ENCODE assay signal across 1 cellular context in the genomic region with DNA sequence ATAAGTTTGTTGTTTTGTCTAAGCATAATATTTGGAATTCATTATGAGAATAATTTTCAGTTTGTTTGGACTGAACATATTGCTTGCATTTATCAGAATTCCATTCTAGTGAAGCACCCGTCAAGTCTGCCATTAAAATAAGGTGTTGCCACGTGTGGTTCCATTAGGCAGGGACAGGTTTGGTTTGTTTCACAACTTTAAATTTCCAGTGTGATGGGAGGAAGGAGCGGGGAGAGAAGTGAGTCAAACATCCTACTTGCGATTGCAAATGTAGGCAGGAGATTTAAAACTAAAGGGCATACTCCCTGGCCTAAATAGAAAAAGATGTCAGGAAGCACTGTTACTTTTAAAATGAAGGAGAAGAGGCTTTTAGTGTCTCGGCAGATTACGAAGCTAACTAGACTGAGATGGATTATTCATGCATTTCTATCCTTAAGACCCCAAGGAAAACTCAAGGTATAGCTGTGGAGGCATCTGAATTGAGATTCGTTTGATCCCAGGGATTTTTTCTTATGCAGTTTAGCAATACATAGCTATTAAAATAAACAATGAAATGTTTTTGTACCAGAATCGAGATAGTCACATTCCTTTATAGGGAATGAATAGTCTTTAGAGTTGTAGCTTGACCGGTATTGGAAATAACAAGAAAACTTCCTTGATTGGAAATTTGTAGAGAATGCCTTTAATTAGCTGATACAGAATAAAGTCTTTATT.
TF ChIP-seq lines count a peak whose summit lies in the region.

No MANE protein-coding gene starts in this region.

TF ChIP-seq in SK-N-SH, 30 proteins besides CTCF, POLR2A, EP300 and RAD21:
- TF ChIP-seq, protein P1, sequence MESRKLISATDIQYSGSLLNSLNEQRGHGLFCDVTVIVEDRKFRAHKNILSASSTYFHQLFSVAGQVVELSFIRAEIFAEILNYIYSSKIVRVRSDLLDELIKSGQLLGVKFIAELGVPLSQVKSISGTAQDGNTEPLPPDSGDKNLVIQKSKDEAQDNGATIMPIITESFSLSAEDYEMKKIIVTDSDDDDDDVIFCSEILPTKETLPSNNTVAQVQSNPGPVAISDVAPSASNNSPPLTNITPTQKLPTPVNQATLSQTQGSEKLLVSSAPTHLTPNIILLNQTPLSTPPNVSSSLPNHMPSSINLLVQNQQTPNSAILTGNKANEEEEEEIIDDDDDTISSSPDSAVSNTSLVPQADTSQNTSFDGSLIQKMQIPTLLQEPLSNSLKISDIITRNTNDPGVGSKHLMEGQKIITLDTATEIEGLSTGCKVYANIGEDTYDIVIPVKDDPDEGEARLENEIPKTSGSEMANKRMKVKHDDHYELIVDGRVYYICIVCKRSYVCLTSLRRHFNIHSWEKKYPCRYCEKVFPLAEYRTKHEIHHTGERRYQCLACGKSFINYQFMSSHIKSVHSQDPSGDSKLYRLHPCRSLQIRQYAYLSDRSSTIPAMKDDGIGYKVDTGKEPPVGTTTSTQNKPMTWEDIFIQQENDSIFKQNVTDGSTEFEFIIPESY (IDR thresholded peaks at IDR 0.05; ENCODE audit: borderline replicate concordance, low read depth): no peak
- TF ChIP-seq GATA2 (CRISPR knock-in tag; IDR thresholded peaks at IDR 0.05): no peak
- no peak for TF ChIP-seq TEAD4 (IDR thresholded peaks at IDR 0.05; ENCODE audit: borderline replicate concordance, insufficient read depth)
- no peak for TF ChIP-seq FOXM1 (IDR thresholded peaks at IDR 0.05; ENCODE audit: low read depth)
- no peak for TF ChIP-seq NRF1 (IDR thresholded peaks at IDR 0.05; ENCODE audit: low read depth, low read length)
- no peak for TF ChIP-seq ELF1 (IDR thresholded peaks at IDR 0.05)
- no peak for TF ChIP-seq CHD2 (IDR thresholded peaks at IDR 0.05; ENCODE audit: low read length, partially characterized antibody)
- no peak for TF ChIP-seq EZH2phosphoT487 (IDR thresholded peaks at IDR 0.05; ENCODE audit: borderline replicate concordance, low read depth)
- no peak for TF ChIP-seq FOXJ3 (CRISPR knock-in tag; IDR thresholded peaks at IDR 0.05)
- TF ChIP-seq, protein P2, sequence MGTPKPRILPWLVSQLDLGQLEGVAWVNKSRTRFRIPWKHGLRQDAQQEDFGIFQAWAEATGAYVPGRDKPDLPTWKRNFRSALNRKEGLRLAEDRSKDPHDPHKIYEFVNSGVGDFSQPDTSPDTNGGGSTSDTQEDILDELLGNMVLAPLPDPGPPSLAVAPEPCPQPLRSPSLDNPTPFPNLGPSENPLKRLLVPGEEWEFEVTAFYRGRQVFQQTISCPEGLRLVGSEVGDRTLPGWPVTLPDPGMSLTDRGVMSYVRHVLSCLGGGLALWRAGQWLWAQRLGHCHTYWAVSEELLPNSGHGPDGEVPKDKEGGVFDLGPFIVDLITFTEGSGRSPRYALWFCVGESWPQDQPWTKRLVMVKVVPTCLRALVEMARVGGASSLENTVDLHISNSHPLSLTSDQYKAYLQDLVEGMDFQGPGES (IDR thresholded peaks at IDR 0.05; ENCODE audit: low read depth, low read length): no peak
- TF ChIP-seq, protein P3, sequence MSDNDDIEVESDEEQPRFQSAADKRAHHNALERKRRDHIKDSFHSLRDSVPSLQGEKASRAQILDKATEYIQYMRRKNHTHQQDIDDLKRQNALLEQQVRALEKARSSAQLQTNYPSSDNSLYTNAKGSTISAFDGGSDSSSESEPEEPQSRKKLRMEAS (IDR thresholded peaks at IDR 0.05; ENCODE audit: low read depth): no peak
- no peak for TF ChIP-seq RFX5 (IDR thresholded peaks at IDR 0.05; ENCODE audit: low read length)
- no peak for TF ChIP-seq TCF12 (IDR thresholded peaks at IDR 0.05)
- TF ChIP-seq, protein P4, sequence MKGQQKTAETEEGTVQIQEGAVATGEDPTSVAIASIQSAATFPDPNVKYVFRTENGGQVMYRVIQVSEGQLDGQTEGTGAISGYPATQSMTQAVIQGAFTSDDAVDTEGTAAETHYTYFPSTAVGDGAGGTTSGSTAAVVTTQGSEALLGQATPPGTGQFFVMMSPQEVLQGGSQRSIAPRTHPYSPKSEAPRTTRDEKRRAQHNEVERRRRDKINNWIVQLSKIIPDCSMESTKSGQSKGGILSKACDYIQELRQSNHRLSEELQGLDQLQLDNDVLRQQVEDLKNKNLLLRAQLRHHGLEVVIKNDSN (IDR thresholded peaks at IDR 0.05; ENCODE audit: borderline replicate concordance, low read depth): no peak
- no peak for TF ChIP-seq TAF1 (IDR thresholded peaks at IDR 0.05; ENCODE audit: borderline replicate concordance, low read depth, low read length)
